8 cellular contexts compared by ENCODE assay signal in genomic region chr3:40580494-40581091, GRCh38. TPM values are rescaled to one million over a fixed set of nuclear protein-coding genes. Genes with fewer than 3 reads are reported as not detected.
DNase-seq lines count a peak whose midpoint lies in the region; ATAC-seq and TF ChIP-seq lines count a peak whose summit lies in the region.

No MANE protein-coding gene starts in this region.

- H3K4me1 Mint-ChIP-seq in GM23338, result peaks cover 13% of the 10 kb centered on the region

- H3K36me3 ChIP-seq in GM23338 (ENCODE audit: insufficient read depth) (no peaks in the 10 kb centered on the region), spleen (no peaks in the 10 kb centered on the region)

- 0 out of 2 replicates have a peak, but pooled peaks cover 4% of the 10 kb centered on the region for H3K27me3 ChIP-seq in GM23338 (ENCODE audit: insufficient read depth)
- peaks cover 0 to 7% (median 3%) of the 10 kb centered on the region in 7 donors for H3K27me3 ChIP-seq in spleen (replicated peaks in 1 of 7)

- no peaks in the 10 kb centered on the region for H3K36me3 Mint-ChIP-seq in GM23338 (ENCODE audit: low read depth)

- H2AFZ ChIP-seq in GM23338, result no peak overlapping the region; the same call in 1 of the 2 replicates

- peaks cover 13% of the 10 kb centered on the region for H3K27me3 Mint-ChIP-seq in GM23338 (ENCODE audit: insufficient read depth, low read depth, poor library complexity)

- H3K27ac ChIP-seq in GM23338 (ENCODE audit: low read depth) (no peak overlapping the region), spleen (no peak overlapping the region)

- H3F3A ChIP-seq in GM23338 (replicated peaks; ENCODE audit: low read depth), result no peaks in the 10 kb centered on the region

- no peak overlapping the region for H3K4me3 Mint-ChIP-seq in GM23338

- no peak for TF ChIP-seq POLR2A in spleen (IDR thresholded peaks at IDR 0.05)

- no peaks in the 10 kb centered on the region for H4K20me1 ChIP-seq in GM23338 (replicated peaks; ENCODE audit: insufficient read depth)

- no peaks in the 10 kb centered on the region for H3K79me2 ChIP-seq in GM23338 (replicated peaks; ENCODE audit: insufficient read depth)

- H3K27ac Mint-ChIP-seq in GM23338, result no peak overlapping the region

- no peaks in the 10 kb centered on the region for H3K9me3 ChIP-seq in spleen

- H3K4me3 ChIP-seq in GM23338 (no peak overlapping the region), astrocyte of the cerebellum (ENCODE audit: low read depth, low read length) (no peak overlapping the region), spleen (no peak overlapping the region)

- in situ Hi-C loops in astrocyte of the cerebellum (cut with HindIII; ENCODE audit: low sequenced_read_pairs), result loop anchor here (25.0 kb wide), 3 partner anchors 282 to 1132 kb away; no protein-coding TSS in a partner anchor

- DNase-seq in DMS153 (lab: John Stamatoyannopoulos, UW) (peak; percentile 32), GM23338 (ENCODE audit: low spot score) (peak; percentile 90), NCI-H1436 (lab: John Stamatoyannopoulos, UW) (peak; percentile 27), T1000 (lab: John Stamatoyannopoulos, UW) (peak; percentile 44), astrocyte of the cerebellum (ENCODE audit: low read depth) (peak; percentile 72), iPS DF 4.7 (ENCODE audit: extremely low read depth, low spot score) (peak; percentile 33), spleen (peak; percentile 78)

- intact Hi-C loops in spleen (cut with DNase I; ENCODE audit: low total_unique reads), result loop anchor here (5.0 to 10.0 kb wide), 4 partner anchors 253 to 1134 kb away; no protein-coding TSS in a partner anchor

- TF ChIP-seq CTCF in GM23338 (conservative IDR thresholded peaks at IDR 0.05; ENCODE audit: low read depth in 2 of 2), result peak; percentile 95 to 99
- TF ChIP-seq CTCF in astrocyte of the cerebellum (IDR thresholded peaks at IDR 0.05; ENCODE audit: low read depth, low read length, missing control alignments), result peak; percentile 97
- TF ChIP-seq CTCF in spleen (IDR thresholded peaks at IDR 0.05 in 8 of 11, conservative IDR thresholded peaks at IDR 0.05 in 3 of 11), result peak; percentile 66 to 90 (median 89)

- ATAC-seq in GM23338 (peak; percentile 81), HG03095 (IDR thresholded peaks at IDR 0.05; ENCODE audit: unreplicated experiment) (no peak)

- no peaks in the 10 kb centered on the region for H3K9me2 ChIP-seq in GM23338 (ENCODE audit: insufficient read depth)

- H3K4me1 ChIP-seq in GM23338 (ENCODE audit: insufficient read depth), result peaks cover 9% of the 10 kb centered on the region
- H3K4me1 ChIP-seq in spleen, result peaks cover 0 to 22% (median 12%) of the 10 kb centered on the region in 6 donors

- no peak overlapping the region for H3K4me2 ChIP-seq in GM23338

- H3K9me3 Mint-ChIP-seq in GM23338, result no peaks in the 10 kb centered on the region

- 0 to 2% (median 0%) methylated on average over 2 of the region's 2 CpGs for WGBS in spleen, 5 donors

TF ChIP-seq in GM23338, 12 proteins besides CTCF, POLR2A, EP300 and RAD21 (continues in another document):
- TF ChIP-seq STAT1 (IDR thresholded peaks at IDR 0.05; ENCODE audit: unreplicated experiment) (no peak), ETS1 (IDR thresholded peaks at IDR 0.05) (no peak), EZH2 (IDR thresholded peaks at IDR 0.05; ENCODE audit: low read depth, unreplicated experiment) (no peak), REST (IDR thresholded peaks at IDR 0.05; ENCODE audit: unreplicated experiment) (no peak), POLR2AphosphoS5 (IDR thresholded peaks at IDR 0.05; ENCODE audit: low read depth) (no peak), NANOG (IDR thresholded peaks at IDR 0.05; ENCODE audit: borderline replicate concordance) (no peak), CREB1 (CRISPR knock-in tag; IDR thresholded peaks at IDR 0.05; ENCODE audit: low read depth) (no peak), ZNF331 (CRISPR knock-in tag; IDR thresholded peaks at IDR 0.05; ENCODE audit: low read depth) (no peak), EZH2phosphoT487 (IDR thresholded peaks at IDR 0.05; ENCODE audit: unreplicated experiment) (no peak), JUNB (IDR thresholded peaks at IDR 0.05; ENCODE audit: unreplicated experiment) (no peak)

RNA-seq across cellular contexts. Expression of gene ZNF621, which starts 55.8 kb away (rescaled TPM):
- 12.1 and 13.6 TPM in 2 replicates for total RNA-seq in GM23338 (2014; rRNA removed; shearing (Covaris generic))
- polyA plus RNA-seq in GM23338 (2016; fragmentation: Nextera tagmentation; extraction: Ambion mirVana), result 6.3 and 6.8 TPM in 2 replicates
- total RNA-seq in spleen, result 10 to 100 TPM; 18.0 to 28.0 (median 21.6) TPM
- polyA plus RNA-seq in spleen, result 10 to 100 TPM in 2 of 3 donors, 1 to 10 TPM in 1; 7.3 to 11.8 (median 10.0) TPM

Comparison
In these comparisons a context has a peak if more than half of its experiments do, and no peak if none do; other contexts are left out.
1. DNase-seq: peak in every context shown above with its lines; median percentile 90 in GM23338; 78 in spleen; 72 in astrocyte of the cerebellum; 44 in T1000; 33 in iPS DF 4.7; 32 in DMS153; 27 in NCI-H1436.